Comparison of ENCODE assay signal across 2 cellular contexts in the genomic region with DNA sequence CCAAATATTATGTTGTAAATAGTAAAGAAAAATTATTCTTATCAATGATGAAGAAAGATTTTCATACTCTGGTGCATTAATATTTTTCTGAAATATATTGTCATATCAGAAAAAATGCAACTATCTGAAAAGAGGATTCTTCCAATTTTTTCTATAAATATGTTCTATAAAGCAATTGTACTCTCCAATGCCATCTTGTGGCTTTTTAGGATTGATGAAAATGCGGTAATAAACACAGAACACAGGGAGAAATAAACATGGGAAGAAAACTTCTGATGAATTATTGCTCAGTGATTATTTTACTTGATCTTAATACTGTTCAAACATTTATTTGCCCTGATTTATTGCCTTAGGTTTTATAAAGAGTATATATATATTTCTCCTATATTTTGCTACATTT.
TF ChIP-seq lines count a peak whose summit lies in the region.

No MANE protein-coding gene starts in this region.

TF ChIP-seq in HCT116, 20 proteins besides CTCF, POLR2A, EP300 and RAD21:
- TF ChIP-seq, protein P1, sequence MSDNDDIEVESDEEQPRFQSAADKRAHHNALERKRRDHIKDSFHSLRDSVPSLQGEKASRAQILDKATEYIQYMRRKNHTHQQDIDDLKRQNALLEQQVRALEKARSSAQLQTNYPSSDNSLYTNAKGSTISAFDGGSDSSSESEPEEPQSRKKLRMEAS (IDR thresholded peaks at IDR 0.05): no peak
- TF ChIP-seq, protein P2, sequence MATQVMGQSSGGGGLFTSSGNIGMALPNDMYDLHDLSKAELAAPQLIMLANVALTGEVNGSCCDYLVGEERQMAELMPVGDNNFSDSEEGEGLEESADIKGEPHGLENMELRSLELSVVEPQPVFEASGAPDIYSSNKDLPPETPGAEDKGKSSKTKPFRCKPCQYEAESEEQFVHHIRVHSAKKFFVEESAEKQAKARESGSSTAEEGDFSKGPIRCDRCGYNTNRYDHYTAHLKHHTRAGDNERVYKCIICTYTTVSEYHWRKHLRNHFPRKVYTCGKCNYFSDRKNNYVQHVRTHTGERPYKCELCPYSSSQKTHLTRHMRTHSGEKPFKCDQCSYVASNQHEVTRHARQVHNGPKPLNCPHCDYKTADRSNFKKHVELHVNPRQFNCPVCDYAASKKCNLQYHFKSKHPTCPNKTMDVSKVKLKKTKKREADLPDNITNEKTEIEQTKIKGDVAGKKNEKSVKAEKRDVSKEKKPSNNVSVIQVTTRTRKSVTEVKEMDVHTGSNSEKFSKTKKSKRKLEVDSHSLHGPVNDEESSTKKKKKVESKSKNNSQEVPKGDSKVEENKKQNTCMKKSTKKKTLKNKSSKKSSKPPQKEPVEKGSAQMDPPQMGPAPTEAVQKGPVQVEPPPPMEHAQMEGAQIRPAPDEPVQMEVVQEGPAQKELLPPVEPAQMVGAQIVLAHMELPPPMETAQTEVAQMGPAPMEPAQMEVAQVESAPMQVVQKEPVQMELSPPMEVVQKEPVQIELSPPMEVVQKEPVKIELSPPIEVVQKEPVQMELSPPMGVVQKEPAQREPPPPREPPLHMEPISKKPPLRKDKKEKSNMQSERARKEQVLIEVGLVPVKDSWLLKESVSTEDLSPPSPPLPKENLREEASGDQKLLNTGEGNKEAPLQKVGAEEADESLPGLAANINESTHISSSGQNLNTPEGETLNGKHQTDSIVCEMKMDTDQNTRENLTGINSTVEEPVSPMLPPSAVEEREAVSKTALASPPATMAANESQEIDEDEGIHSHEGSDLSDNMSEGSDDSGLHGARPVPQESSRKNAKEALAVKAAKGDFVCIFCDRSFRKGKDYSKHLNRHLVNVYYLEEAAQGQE (IDR thresholded peaks at IDR 0.05; ENCODE audit: low read depth): no peak
- TF ChIP-seq TCF7L2 (IDR thresholded peaks at IDR 0.05; ENCODE audit: borderline replicate concordance, extremely low read depth, insufficient read depth, insufficient read length) (no peak), CEBPB (IDR thresholded peaks at IDR 0.05; ENCODE audit: low read depth) (no peak), FOSL1 (IDR thresholded peaks at IDR 0.05; ENCODE audit: low read depth) (no peak), SIN3A (IDR thresholded peaks at IDR 0.05; ENCODE audit: low read depth) (no peak), JUND (IDR thresholded peaks at IDR 0.05) (no peak), ZFX (IDR thresholded peaks at IDR 0.05) (no peak), YY1 (IDR thresholded peaks at IDR 0.05; ENCODE audit: extremely low read depth, insufficient replicate concordance, low read depth, low read length) (no peak), EGR1 (IDR thresholded peaks at IDR 0.05; ENCODE audit: low read depth) (no peak), EZH2phosphoT487 (IDR thresholded peaks at IDR 0.05; ENCODE audit: borderline replicate concordance) (no peak)
- TF ChIP-seq, protein P3, sequence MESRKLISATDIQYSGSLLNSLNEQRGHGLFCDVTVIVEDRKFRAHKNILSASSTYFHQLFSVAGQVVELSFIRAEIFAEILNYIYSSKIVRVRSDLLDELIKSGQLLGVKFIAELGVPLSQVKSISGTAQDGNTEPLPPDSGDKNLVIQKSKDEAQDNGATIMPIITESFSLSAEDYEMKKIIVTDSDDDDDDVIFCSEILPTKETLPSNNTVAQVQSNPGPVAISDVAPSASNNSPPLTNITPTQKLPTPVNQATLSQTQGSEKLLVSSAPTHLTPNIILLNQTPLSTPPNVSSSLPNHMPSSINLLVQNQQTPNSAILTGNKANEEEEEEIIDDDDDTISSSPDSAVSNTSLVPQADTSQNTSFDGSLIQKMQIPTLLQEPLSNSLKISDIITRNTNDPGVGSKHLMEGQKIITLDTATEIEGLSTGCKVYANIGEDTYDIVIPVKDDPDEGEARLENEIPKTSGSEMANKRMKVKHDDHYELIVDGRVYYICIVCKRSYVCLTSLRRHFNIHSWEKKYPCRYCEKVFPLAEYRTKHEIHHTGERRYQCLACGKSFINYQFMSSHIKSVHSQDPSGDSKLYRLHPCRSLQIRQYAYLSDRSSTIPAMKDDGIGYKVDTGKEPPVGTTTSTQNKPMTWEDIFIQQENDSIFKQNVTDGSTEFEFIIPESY (IDR thresholded peaks at IDR 0.05; ENCODE audit: extremely low read depth, insufficient replicate concordance, low read length): no peak
- TF ChIP-seq, protein P4, sequence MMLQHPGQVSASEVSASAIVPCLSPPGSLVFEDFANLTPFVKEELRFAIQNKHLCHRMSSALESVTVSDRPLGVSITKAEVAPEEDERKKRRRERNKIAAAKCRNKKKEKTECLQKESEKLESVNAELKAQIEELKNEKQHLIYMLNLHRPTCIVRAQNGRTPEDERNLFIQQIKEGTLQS (IDR thresholded peaks at IDR 0.05): no peak
TF ChIP-seq in HCT116: peak in this region for 0.

TF ChIP-seq in endothelial cell of umbilical vein, 7 proteins besides CTCF, POLR2A, EP300 and RAD21:
- TF ChIP-seq MYC (IDR thresholded peaks at IDR 0.05; ENCODE audit: low read depth, low read length): no peak
- TF ChIP-seq GATA2 (IDR thresholded peaks at IDR 0.05; ENCODE audit: insufficient read depth, insufficient read length, low read depth, low read length): no peak
- TF ChIP-seq POLR2AphosphoS5 (IDR thresholded peaks at IDR 0.05; ENCODE audit: insufficient read depth, low read depth, low read length): no peak
- TF ChIP-seq, protein P1 (IDR thresholded peaks at IDR 0.05; ENCODE audit: insufficient read depth, insufficient read length): no peak
- TF ChIP-seq EZH2 (IDR thresholded peaks at IDR 0.05; ENCODE audit: borderline replicate concordance, low read depth, low read length, severe bottlenecking): no peak
- no peak for TF ChIP-seq JUN (IDR thresholded peaks at IDR 0.05; ENCODE audit: borderline replicate concordance, insufficient read depth, insufficient read length, low read depth)
